8 cellular contexts compared by ENCODE assay signal in the genomic region with DNA sequence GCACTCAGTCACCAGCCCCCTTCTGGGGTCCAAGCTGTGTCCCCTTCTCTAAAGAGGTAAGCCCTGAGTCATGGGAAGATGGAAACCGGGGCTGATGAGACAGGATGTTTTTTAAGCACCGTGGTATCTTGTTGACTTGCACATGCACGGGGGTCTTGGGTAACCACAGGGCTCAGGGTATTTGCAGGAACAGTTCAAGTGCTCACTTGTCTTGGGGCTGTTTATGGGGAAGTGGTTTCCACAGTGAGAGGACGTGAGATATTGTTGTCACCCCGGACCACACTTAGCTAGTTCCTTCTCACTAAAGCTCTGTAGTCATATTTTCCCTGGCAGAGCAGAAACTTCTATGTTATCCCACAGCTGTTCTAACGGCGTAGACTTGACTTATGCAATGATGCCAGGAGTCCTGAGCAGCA. TPM values are rescaled to one million over a fixed set of nuclear protein-coding genes. Genes with fewer than 3 reads are reported as not detected.
DNase-seq lines count a peak whose midpoint lies in the region; ATAC-seq and TF ChIP-seq lines count a peak whose summit lies in the region.

No MANE protein-coding gene starts in this region.

- H3K27me3 ChIP-seq in Loucy (ENCODE audit: insufficient read depth, low read length, poor library complexity, severe bottlenecking): no peaks in the 10 kb centered on the region

- DNase-seq in CD1c-positive myeloid dendritic cell (ENCODE audit: extremely low spot score) (peak; percentile 88), amniotic stem cell (lab: John Stamatoyannopoulos, UW) (no peak), GM03348 (ENCODE audit: low spot score) (no peak), SK-N-DZ (ENCODE audit: low spot score) (no peak), T1000 (lab: John Stamatoyannopoulos, UW) (no peak)

- H3K9me2 ChIP-seq in Loucy (replicated peaks; ENCODE audit: low read depth, low read length): no peaks in the 10 kb centered on the region

- peak overlapping the region; percentile 8 for H3K9ac ChIP-seq in Loucy (ENCODE audit: low read depth, low read length, poor library complexity, severe bottlenecking)

- H2AFZ ChIP-seq in Loucy (ENCODE audit: low read length): no peak overlapping the region

- H3K9me3 ChIP-seq in Loucy (ENCODE audit: insufficient read depth, low read depth, low read length): no peaks in the 10 kb centered on the region

- no peaks in the 10 kb centered on the region for H3K36me3 ChIP-seq in Loucy (ENCODE audit: insufficient read depth, low read length)

- H3K79me2 ChIP-seq in Loucy (ENCODE audit: insufficient read depth, low read length): no peaks in the 10 kb centered on the region

- ATAC-seq in GM19467 (IDR thresholded peaks at IDR 0.05; ENCODE audit: unreplicated experiment) (peak; percentile 40), esophagus mucosa (peak; percentile 48)

- H3F3A ChIP-seq in Loucy (ENCODE audit: low read depth): no peaks in the 10 kb centered on the region

- peak overlapping the region; percentile 31 for H3K4me2 ChIP-seq in Loucy (ENCODE audit: low read depth, low read length, poor library complexity, severe bottlenecking)

- no peaks in the 10 kb centered on the region for H4K20me1 ChIP-seq in Loucy (ENCODE audit: insufficient read depth, low read length, poor library complexity, severe bottlenecking)

- H3K4me3 ChIP-seq in Loucy (ENCODE audit: low read length, poor library complexity, severe bottlenecking): no peak overlapping the region

- TF ChIP-seq CTCF in Loucy (conservative IDR thresholded peaks at IDR 0.05; ENCODE audit: low read length): no peak

- peaks cover 19% of the 10 kb centered on the region for H3K4me1 ChIP-seq in Loucy (ENCODE audit: insufficient read depth, low read length, poor library complexity, severe bottlenecking)

RNA-seq across cellular contexts. Expression of a gene that starts 7.7 kb away (rescaled TPM):
- total RNA-seq in esophagus mucosa: not detected
- not detected in 2 replicates for polyA plus RNA-seq in SK-N-DZ (2014; cell fraction: cytosol; rRNA removed)
- polyA plus RNA-seq in SK-N-DZ (2014; cell fraction: nucleus; rRNA removed): not detected in 2 replicates

RNA-seq across cellular contexts. Expression of a gene that starts 12.5 kb away (rescaled TPM):
- 7.2 TPM for total RNA-seq in esophagus mucosa
- 0.90 TPM in 1 of 2 replicates, not detected in the other for polyA plus RNA-seq in SK-N-DZ (2014; cell fraction: cytosol; rRNA removed)
- polyA plus RNA-seq in SK-N-DZ (2014; cell fraction: nucleus; rRNA removed): 1.8 and 15.5 TPM in 2 replicates

RNA-seq across cellular contexts. Expression of a gene that starts 22.0 kb away (rescaled TPM):
- total RNA-seq in esophagus mucosa: not detected
- polyA plus RNA-seq in SK-N-DZ (2014; cell fraction: cytosol; rRNA removed): not detected in 2 replicates
- polyA plus RNA-seq in SK-N-DZ (2014; cell fraction: nucleus; rRNA removed): not detected in 2 replicates
